Comparison of ENCODE assay signal across 15 cellular contexts in genomic region chr4:131370846-131371245, GRCh38.
DNase-seq lines count a peak whose midpoint lies in the region; ATAC-seq, FAIRE-seq and TF ChIP-seq lines count a peak whose summit lies in the region.
"Had no signal": no experiment of that assay in that cellular context is flagged by ENCODE, and none has a peak within 500 bp of the region (broad histone marks: within the 10 kb centered on the region; RNA-seq: fewer than 3 reads in every experiment).

No MANE protein-coding gene starts in this region.

- TF ChIP-seq EP300 in gastroesophageal sphincter (IDR thresholded peaks at IDR 0.05): no peak

- H3K27ac ChIP-seq in gastroesophageal sphincter: no peak overlapping the region
- H3K27ac ChIP-seq: right atrium auricular region, suprapubic skin had no signal

- H3K9me3 ChIP-seq in gastroesophageal sphincter: no peaks in the 10 kb centered on the region
- H3K9me3 ChIP-seq: right atrium auricular region, suprapubic skin had no signal

- H3K27me3 ChIP-seq in gastroesophageal sphincter: no peaks in the 10 kb centered on the region
- H3K27me3 ChIP-seq: right atrium auricular region, suprapubic skin had no signal

- intact Hi-C loops in posterior vena cava (cut with DNase I): no loop called here

- TF ChIP-seq CTCF in epithelial cell of esophagus (IDR thresholded peaks at IDR 0.05; ENCODE audit: insufficient read depth, low read depth, low read length, missing control alignments) (no peak), gastroesophageal sphincter (IDR thresholded peaks at IDR 0.05) (no peak)

- no peak for ATAC-seq in gastroesophageal sphincter
- ATAC-seq: T-helper 17 cell had no signal

- no peak for TF ChIP-seq POLR2A in gastroesophageal sphincter (IDR thresholded peaks at IDR 0.05)

- H3K4me3 ChIP-seq in epithelial cell of esophagus (ENCODE audit: low read length) (no peak overlapping the region), gastroesophageal sphincter (no peak overlapping the region)
- H3K4me3 ChIP-seq: right atrium auricular region, suprapubic skin had no signal

- no peaks in the 10 kb centered on the region for H3K36me3 ChIP-seq in gastroesophageal sphincter
- H3K36me3 ChIP-seq: right atrium auricular region, suprapubic skin had no signal

- DNase-seq in COLO668 (lab: John Stamatoyannopoulos, UW; ENCODE audit: unreplicated experiment) (peak; percentile 73), GM19239 (ENCODE audit: insufficient read length, low spot score) (no peak), NCI-H2171 (lab: John Stamatoyannopoulos, UW) (peak; percentile 68), epithelial cell of esophagus (ENCODE audit: low read depth) (peak; percentile 51), ureter (ENCODE audit: low spot score) (no peak), posterior vena cava (ENCODE audit: low spot score) (no peak)
- no peak for DNase-seq in activated CD4-positive, alpha-beta T cell treated with anti-CD3 and anti-CD28 coated beads, Interleukin-2, amount 50 U/mL, for 48 hours
- DNase-seq: activated CD4-positive, CD25-positive, alpha-beta regulatory T cell; AML-193; anterior cingulate cortex; stimulated activated CD4-positive, alpha-beta T cell treated with anti-CD3 and anti-CD28 coated beads, Interleukin-1b, Interleukin-23, amount 100 ng/mL, for 48 hours; T-helper 17 cell had no signal

- H3K4me1 ChIP-seq in gastroesophageal sphincter: no peaks in the 10 kb centered on the region
- H3K4me1 ChIP-seq: right atrium auricular region, suprapubic skin had no signal

- peak; percentile 4 for FAIRE-seq in GM19239 (lab: Jason Lieb, UNC)

Comparison
In these comparisons a context has a peak if more than half of its experiments do, and no peak if none do; other contexts are left out.
1. DNase-seq: peak in COLO668 (single experiment), NCI-H2171 (single experiment) and epithelial cell of esophagus (single experiment); none in GM19239 (single experiment), ureter (single experiment), posterior vena cava (single experiment) and activated CD4-positive, alpha-beta T cell treated with anti-CD3 and anti-CD28 coated beads, Interleukin-2, amount 50 U/mL, for 48 hours (0 of 2).